Comparison of ENCODE assay signal across 8 cellular contexts in genomic region chr6:32439708-32440214, GRCh38. TPM values are rescaled to one million over a fixed set of nuclear protein-coding genes. Genes with fewer than 3 reads are reported as not detected.
A peak's percentile ranks its signal among the peaks of the same experiment; 100 is the strongest.
DNase-seq lines count a peak whose midpoint lies in the region; ATAC-seq and TF ChIP-seq lines count a peak whose summit lies in the region.

HLA-DRA (plus strand) TSS chr6:32439887; CDS start chr6:32439951, 64 bp downstream.

- peaks cover 10% of the 10 kb centered on the region for H3K27me3 Mint-ChIP-seq in activated CD4-positive, alpha-beta T cell treated with anti-CD3 and anti-CD28 coated beads, Interleukin-2, amount 10 ng/mL, durations not matched to agents 7 days and 5 days
- H3K27me3 Mint-ChIP-seq in GM23338 (ENCODE audit: insufficient read depth, low read depth, poor library complexity) (no peaks in the 10 kb centered on the region), activated B cell treated with CpG ODN at 0.5 μM for 24 hours (no peaks in the 10 kb centered on the region)

- H3K27ac ChIP-seq in GM23338 (ENCODE audit: low read depth) (no peak within 1 kb of the TSS), Karpas-422 (ENCODE audit: low read length) (peak within 1 kb of the TSS; percentile 88), esophagus squamous epithelium (peak within 1 kb of the TSS; percentile 58 to 87 (median 72))

- intact Hi-C loops in activated B cell treated with CpG ODN at 0.5 μM for 24 hours (cut with micrococcal nuclease) = loop anchor here (1.0 to 10.0 kb wide), 6 partner anchors 33 to 535 kb away; partner anchors contain the start of gene HLA-DRB1
- intact Hi-C loops in esophagus squamous epithelium (cut with DNase I) = no loop called here

- H3K4me2 ChIP-seq in GM23338 = peak within 1 kb of the TSS; percentile 58
- peak within 1 kb of the TSS; percentile 92 for H3K4me2 ChIP-seq in Karpas-422 (ENCODE audit: low read depth, low read length, poor library complexity, severe bottlenecking)

- no peaks in the 10 kb centered on the region for H3K9me3 ChIP-seq in Karpas-422 (ENCODE audit: low read length)
- no peaks in the 10 kb centered on the region for H3K9me3 ChIP-seq in esophagus squamous epithelium

- peaks cover 4% of the 10 kb centered on the region for H3K36me3 Mint-ChIP-seq in activated CD4-positive, alpha-beta T cell treated with anti-CD3 and anti-CD28 coated beads, Interleukin-2, amount 10 ng/mL, durations not matched to agents 7 days and 5 days (ENCODE audit: low read depth)
- H3K36me3 Mint-ChIP-seq in GM23338 (ENCODE audit: low read depth) (no peaks in the 10 kb centered on the region), activated B cell treated with CpG ODN at 0.5 μM for 24 hours (ENCODE audit: low read depth) (peaks cover 55% of the 10 kb centered on the region)

- H3K27me3 ChIP-seq in GM23338 (ENCODE audit: insufficient read depth) (no peaks in the 10 kb centered on the region), Karpas-422 (ENCODE audit: low read length) (no peaks in the 10 kb centered on the region), esophagus squamous epithelium (peaks cover 0 to 3% (median 0%) of the 10 kb centered on the region in 4 donors)

- H3F3A ChIP-seq in GM23338 (replicated peaks; ENCODE audit: low read depth) = no peaks in the 10 kb centered on the region

- peak; percentile 98 for ATAC-seq in GM23338
- ATAC-seq in activated B cell treated with CpG ODN at 0.5 μM for 24 hours (ENCODE audit: low read depth) = peak; percentile 72

- H4K20me1 ChIP-seq in GM23338 (replicated peaks; ENCODE audit: insufficient read depth) (no peaks in the 10 kb centered on the region), Karpas-422 (ENCODE audit: insufficient read depth, low read depth, low read length) (peaks cover 19% of the 10 kb centered on the region)

- H3K4me1 Mint-ChIP-seq in activated CD4-positive, alpha-beta T cell treated with anti-CD3 and anti-CD28 coated beads, Interleukin-2, amount 10 ng/mL, durations not matched to agents 7 days and 5 days = peaks cover 16% of the 10 kb centered on the region
- H3K4me1 Mint-ChIP-seq in GM23338 = peaks cover 6% of the 10 kb centered on the region; the same call in 2 of the 3 replicates
- peaks cover 80% of the 10 kb centered on the region for H3K4me1 Mint-ChIP-seq in activated B cell treated with CpG ODN at 0.5 μM for 24 hours

- peak within 1 kb of the TSS; percentile 61 for H3K27ac Mint-ChIP-seq in activated CD4-positive, alpha-beta T cell treated with anti-CD3 and anti-CD28 coated beads, Interleukin-2, amount 10 ng/mL, durations not matched to agents 7 days and 5 days
- peak within 1 kb of the TSS; percentile 19; the same call in 1 of the 2 replicates for H3K27ac Mint-ChIP-seq in GM23338
- peak within 1 kb of the TSS; percentile 98 for H3K27ac Mint-ChIP-seq in activated B cell treated with CpG ODN at 0.5 μM for 24 hours

- TF ChIP-seq POLR2A in esophagus squamous epithelium (IDR thresholded peaks at IDR 0.05) = peak in 2 of 4 donors; percentile 47 to 75

- 0 out of 2 replicates have a peak, but pooled peaks cover 8% of the 10 kb centered on the region for H3K9me2 ChIP-seq in GM23338 (ENCODE audit: insufficient read depth)
- no peaks in the 10 kb centered on the region for H3K9me2 ChIP-seq in Karpas-422 (replicated peaks; ENCODE audit: insufficient read depth, low read length)

- H3K4me3 ChIP-seq in GM23338 = peak within 1 kb of the TSS; percentile 12
- peak within 1 kb of the TSS; percentile 95 for H3K4me3 ChIP-seq in Karpas-422 (ENCODE audit: low read length)
- peak within 1 kb of the TSS; percentile 18 to 68 (median 38) for H3K4me3 ChIP-seq in esophagus squamous epithelium

- POLR2A ChIA-PET in activated CD4-positive, alpha-beta T cell treated with anti-CD3 and anti-CD28 coated beads, Interleukin-2, amount 10 ng/mL, durations not matched to agents 7 days and 5 days (lab: Charles Lee) = no interaction called here
- POLR2A ChIA-PET in activated B cell treated with CpG ODN at 0.5 μM for 24 hours (lab: Charles Lee) = interaction anchor here (0.5 to 12.3 kb wide), 34 partner anchors 8 to 532 kb away, joined by 3 to 161 read pairs (median 12); partner anchors contain the start of genes HLA-DQA1, HLA-DQB1, HLA-DRB1 and HLA-DRB5

- H2AFZ ChIP-seq in GM23338 (peak within 1 kb of the TSS; percentile 33; the same call in 1 of the 2 replicates), Karpas-422 (ENCODE audit: low read length) (peak within 1 kb of the TSS; percentile 56)

- no peaks in the 10 kb centered on the region for H3K36me3 ChIP-seq in GM23338 (ENCODE audit: insufficient read depth)
- H3K36me3 ChIP-seq in Karpas-422 (ENCODE audit: insufficient read depth, low read length) = peaks cover 43% of the 10 kb centered on the region
- H3K36me3 ChIP-seq in esophagus squamous epithelium = no peaks in the 10 kb centered on the region

- H3K9me3 Mint-ChIP-seq in activated CD4-positive, alpha-beta T cell treated with anti-CD3 and anti-CD28 coated beads, Interleukin-2, amount 10 ng/mL, durations not matched to agents 7 days and 5 days = no peaks in the 10 kb centered on the region
- no peaks in the 10 kb centered on the region for H3K9me3 Mint-ChIP-seq in GM23338
- no peaks in the 10 kb centered on the region for H3K9me3 Mint-ChIP-seq in activated B cell treated with CpG ODN at 0.5 μM for 24 hours

- peak within 1 kb of the TSS; percentile 73 for H3K4me3 Mint-ChIP-seq in activated CD4-positive, alpha-beta T cell treated with anti-CD3 and anti-CD28 coated beads, Interleukin-2, amount 10 ng/mL, durations not matched to agents 7 days and 5 days
- H3K4me3 Mint-ChIP-seq in GM23338 (peak within 1 kb of the TSS; percentile 59; the same call in 2 of the 3 replicates), activated B cell treated with CpG ODN at 0.5 μM for 24 hours (peak within 1 kb of the TSS; percentile 96)

- CTCF ChIA-PET in activated CD4-positive, alpha-beta T cell treated with anti-CD3 and anti-CD28 coated beads, Interleukin-2, amount 10 ng/mL, durations not matched to agents 7 days and 5 days (lab: Charles Lee) = interaction anchor here (0.9 to 1.3 kb wide), 4 partner anchors 11 to 260 kb away, joined by 3 to 4 read pairs (median 4); no protein-coding TSS in a partner anchor
- CTCF ChIA-PET in activated B cell treated with CpG ODN at 0.5 μM for 24 hours (lab: Charles Lee) = interaction anchor here (1.2 kb wide), 1 partner anchor 227 kb away, joined by 3 read pairs; no protein-coding TSS in a partner anchor

- DNase-seq in activated CD4-positive, alpha-beta T cell treated with anti-CD3 and anti-CD28 coated beads, Interleukin-2, amount 10 ng/mL, durations not matched to agents 7 days and 5 days = peak; percentile 70
- no peak for DNase-seq in activated CD4-positive, alpha-beta T cell treated with anti-CD3 and anti-CD28 coated beads, Interleukin-2, amount 50 U/mL, for 48 hours
- DNase-seq in GM23338 (ENCODE audit: low spot score) (peak; percentile 90), Karpas-422 (peak; percentile 98), activated B cell treated with CpG ODN at 0.5 μM for 24 hours (no peak), esophagus squamous epithelium (lab: John Stamatoyannopoulos, UW) (no peak), myocyte (ENCODE audit: low read depth) (peak; percentile 54), NK-92 (lab: John Stamatoyannopoulos, UW; ENCODE audit: unreplicated experiment) (no peak)

- H3K79me2 ChIP-seq in GM23338 (replicated peaks; ENCODE audit: insufficient read depth) (no peaks in the 10 kb centered on the region), Karpas-422 (ENCODE audit: low read length) (peaks cover 15% of the 10 kb centered on the region)

- WGBS in esophagus squamous epithelium, 2 donors = 2 to 11% methylated on average over 8 of the region's 8 CpGs

- no peak for TF ChIP-seq CTCF in GM23338 (conservative IDR thresholded peaks at IDR 0.05; ENCODE audit: low read depth in 2 of 2)
- TF ChIP-seq CTCF in activated B cell treated with CpG ODN at 0.5 μM for 24 hours (IDR thresholded peaks at IDR 0.05) = no peak
- TF ChIP-seq CTCF in esophagus squamous epithelium (IDR thresholded peaks at IDR 0.05) = no peak

- no peaks in the 10 kb centered on the region for H3K4me1 ChIP-seq in GM23338 (ENCODE audit: insufficient read depth)
- H3K4me1 ChIP-seq in Karpas-422 (ENCODE audit: low read length) = peaks cover 53% of the 10 kb centered on the region
- H3K4me1 ChIP-seq in esophagus squamous epithelium = no peaks in the 10 kb centered on the region

- H3K9ac ChIP-seq in Karpas-422 (ENCODE audit: low read length) = peak within 1 kb of the TSS; percentile 84

TF ChIP-seq in GM23338, 12 proteins besides CTCF, POLR2A, EP300 and RAD21 (continues in another document):
- TF ChIP-seq REST (IDR thresholded peaks at IDR 0.05; ENCODE audit: unreplicated experiment) = no peak
- TF ChIP-seq ZNF331 (CRISPR knock-in tag; IDR thresholded peaks at IDR 0.05; ENCODE audit: low read depth) = no peak

RNA-seq across cellular contexts. Expression of gene HLA-DRA, which starts in this region (rescaled TPM):
- 10 to 100 TPM; 58.8 to 73.7 TPM for total RNA-seq in activated CD4-positive, alpha-beta T cell treated with anti-CD3 and anti-CD28 coated beads, Interleukin-2, amount 10 ng/mL, durations not matched to agents 7 days and 5 days
- total RNA-seq in GM23338 (2014; rRNA removed; shearing (Covaris generic)) = 4.4 and 6.9 TPM in 2 replicates
- 7.7 and 10.5 TPM in 2 replicates for polyA plus RNA-seq in GM23338 (2016; fragmentation: Nextera tagmentation; extraction: Ambion mirVana)
- 1,241 and 1,934 TPM in 2 replicates for total RNA-seq in Karpas-422 (2014; rRNA removed; shearing (Covaris generic); ENCODE audit: low replicate concordance)
- total RNA-seq in activated B cell treated with CpG ODN at 0.5 μM for 24 hours (2,835 and 3,035 TPM in 2 replicates), esophagus squamous epithelium (100 to 1,000 TPM in 2 of 4 donors, 10 to 100 TPM in 2; 26.0 to 440 (median 115) TPM), myocyte (0.45 and 0.47 TPM in 2 replicates)
- not detected for polyA plus RNA-seq in myocyte (2012)

Comparison
In these comparisons a context has a peak if more than half of its experiments do, and no peak if none do; other contexts are left out.
1. DNase-seq: peak in activated CD4-positive, alpha-beta T cell treated with anti-CD3 and anti-CD28 coated beads, Interleukin-2, amount 10 ng/mL, durations not matched to agents 7 days and 5 days (single experiment), GM23338 (single experiment) and Karpas-422 (single experiment); none in activated CD4-positive, alpha-beta T cell treated with anti-CD3 and anti-CD28 coated beads, Interleukin-2, amount 50 U/mL, for 48 hours (0 of 2), activated B cell treated with CpG ODN at 0.5 μM for 24 hours (single experiment), esophagus squamous epithelium (single experiment) and NK-92 (single experiment).
2. Peak in DNase-seq in myocyte; RNA of the gene not detected or under 1 TPM.
3. H3K27ac Mint-ChIP-seq: peak in every context shown above with its lines; median percentile 98 in activated B cell treated with CpG ODN at 0.5 μM for 24 hours; 61 in activated CD4-positive, alpha-beta T cell treated with anti-CD3 and anti-CD28 coated beads, Interleukin-2, amount 10 ng/mL, durations not matched to agents 7 days and 5 days; 19 in GM23338.
4. H3K4me3 ChIP-seq: peak in every context shown above with its lines; median percentile 95 in Karpas-422; 38 in esophagus squamous epithelium; 12 in GM23338.
5. Peak in every context shown above with its lines, with median percentiles within 50 percentile points of each other: H3K4me3 Mint-ChIP-seq.